In genomic region chr13:44125943-44126469, GRCh38 we compare ENCODE assay signal across 22 cellular contexts.
"Had no signal": no experiment of that assay in that cellular context is flagged by ENCODE, and none has a peak within 500 bp of the region (broad histone marks: within the 10 kb centered on the region; RNA-seq: fewer than 3 reads in every experiment).

No MANE protein-coding gene starts in this region.

- ATAC-seq: activated T-helper 17 cell treated with anti-CD3 and anti-CD28 coated beads, Interleukin-2, amount 50 U/mL, for 72 hours; gastrocnemius medialis; naive thymus-derived CD8-positive, alpha-beta T cell; stimulated activated naive B cell treated with anti-CD40 and anti-IgM and Interleukin-4, amounts not matched to agents 10 μg/mL and 1 μg/mL and 100 μg/mL, for 72 hours had no signal

- H3K27me3 ChIP-seq: esophagus squamous epithelium, gastrocnemius medialis, transverse colon had no signal

- H3K27ac ChIP-seq: coronary artery, esophagus squamous epithelium, gastrocnemius medialis, left ventricle myocardium inferior, transverse colon, WERI-Rb-1 had no signal

- DNase-seq: activated CD4-positive, alpha-beta T cell treated with anti-CD3 and anti-CD28 coated beads for 1 hour; activated CD4-positive, alpha-beta T cell treated with anti-CD3 and anti-CD28 coated beads, Interleukin-2, amount 50 U/mL, for 4 hours; activated CD8-positive, alpha-beta memory T cell treated with anti-CD3 and anti-CD28 coated beads for 24 hours; activated CD8-positive, alpha-beta memory T cell treated with anti-CD3 and anti-CD28 coated beads, Interleukin-2, amount 50 U/mL, for 4 hours; activated naive CD8-positive, alpha-beta T cell treated with anti-CD3 and anti-CD28 coated beads for 36 hours; activated T-cell treated with anti-CD3 and anti-CD28 coated beads, Interleukin-2, amount 50 U/mL, for 24 hours; amniotic stem cell; cerebellar nuclear complex; endodermal cell; esophagus squamous epithelium; gastrocnemius medialis; hippocampal formation; kidney glomerular epithelial cell; left ventricle myocardium inferior; naive thymus-derived CD8-positive, alpha-beta T cell; stimulated activated CD4-positive, alpha-beta T cell treated with anti-CD3 and anti-CD28 coated beads, Interleukin-2, amount 100 ng/mL, for 48 hours; stimulated activated CD8-positive, alpha-beta memory T cell treated with anti-CD3 and anti-CD28 coated beads, Interleukin-4, amount 100 ng/mL, for 48 hours; stimulated activated naive B cell treated with anti-CD40 and anti-IgM and Interleukin-4, amounts not matched to agents 10 μg/mL and 1 μg/mL and 100 μg/mL, for 72 hours; transverse colon; WERI-Rb-1 had no signal

- H3K4me1 ChIP-seq: esophagus squamous epithelium had no signal

- H3K4me3 ChIP-seq: coronary artery, esophagus squamous epithelium, gastrocnemius medialis, left ventricle myocardium inferior, transverse colon had no signal

- H3K36me3 ChIP-seq: esophagus squamous epithelium, gastrocnemius medialis, left ventricle myocardium inferior, transverse colon, WERI-Rb-1 had no signal
